1 cellular context compared by ENCODE assay signal in the genomic region with DNA sequence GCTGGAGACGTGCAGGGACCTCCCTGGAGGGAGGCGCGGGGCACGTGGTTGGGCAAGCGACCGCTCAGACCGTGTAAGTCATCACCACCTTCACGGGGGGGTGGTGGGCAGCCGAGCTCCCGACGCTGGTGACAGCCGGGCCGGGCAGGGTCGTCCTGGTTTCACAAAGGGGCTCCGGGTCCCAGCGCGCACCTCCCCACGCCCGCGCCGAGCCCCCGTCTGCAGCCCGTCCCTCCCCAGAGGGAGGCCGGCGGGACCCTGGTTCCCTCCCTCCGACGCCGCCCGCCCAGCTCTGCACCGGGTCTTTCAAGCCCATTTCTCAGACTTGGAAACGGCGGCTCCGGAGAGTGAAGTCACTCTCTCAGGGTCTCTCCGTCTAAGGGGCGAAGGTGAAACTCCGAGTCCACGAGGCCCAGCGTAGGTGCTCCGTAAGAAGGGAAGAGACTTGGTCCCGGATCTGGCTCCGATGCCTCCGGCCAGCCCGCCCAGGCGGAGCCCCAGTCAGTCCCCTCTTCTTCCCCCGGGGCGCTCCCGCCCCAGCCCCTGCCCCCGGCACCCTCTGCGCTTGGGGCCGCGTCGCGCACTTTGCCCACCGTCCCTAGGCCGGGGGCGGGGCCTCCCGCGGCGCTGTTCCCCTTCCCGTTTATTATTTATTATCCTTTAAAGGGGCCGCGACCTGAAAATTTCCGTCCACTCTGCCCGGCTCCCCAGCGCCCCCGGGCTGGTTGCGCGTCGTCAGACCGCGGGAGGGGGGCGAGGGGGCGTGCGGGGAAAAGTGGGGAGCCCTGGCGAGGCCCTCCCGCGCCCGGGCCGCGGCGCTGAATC.
TF ChIP-seq lines count a peak whose summit lies in the region.

No MANE protein-coding gene starts in this region.

TF ChIP-seq in HepG2, 621 proteins besides CTCF, POLR2A, EP300 and RAD21 (continued from another document and continues in another):
- TF ChIP-seq USF2 (IDR thresholded peaks at IDR 0.05; ENCODE audit: low read depth, low read length) (peak; percentile 32; the same call in 1 of the 2 replicates), USF2 (CRISPR knock-in tag; IDR thresholded peaks at IDR 0.05; ENCODE audit: borderline replicate concordance) (peak; percentile 44; the same call in 1 of the 2 replicates), KLF6 (CRISPR knock-in tag; IDR thresholded peaks at IDR 0.05) (peak; percentile 59; the same call in 1 of the 2 replicates), IRF9 (CRISPR knock-in tag; IDR thresholded peaks at IDR 0.05; ENCODE audit: borderline replicate concordance) (peak; percentile 46; the same call in 1 of the 2 replicates), NONO (IDR thresholded peaks at IDR 0.05) (no peak), NONO (CRISPR knock-in tag; conservative IDR thresholded peaks at IDR 0.05) (peak; percentile 57), FOXA3 (CRISPR knock-in tag; IDR thresholded peaks at IDR 0.05) (peak; percentile 24; the same call in 1 of the 2 replicates), ZFP82 (CRISPR knock-in tag; IDR thresholded peaks at IDR 0.05; ENCODE audit: borderline replicate concordance) (peak; percentile 28; the same call in 1 of the 2 replicates), MXI1 (IDR thresholded peaks at IDR 0.05; ENCODE audit: borderline replicate concordance, low read depth, low read length) (peak; percentile 89; the same call in 1 of the 3 replicates), RARA (CRISPR knock-in tag; IDR thresholded peaks at IDR 0.05) (no peak), NFKB2 (CRISPR knock-in tag; IDR thresholded peaks at IDR 0.05; ENCODE audit: borderline replicate concordance) (peak; percentile 75; the same call in 1 of the 2 replicates), ZNF850 (CRISPR knock-in tag; conservative IDR thresholded peaks at IDR 0.05) (no peak), ZBTB34 (CRISPR knock-in tag; IDR thresholded peaks at IDR 0.05) (no peak), ZNF580 (CRISPR knock-in tag; IDR thresholded peaks at IDR 0.05; ENCODE audit: borderline replicate concordance, low read depth) (peak; percentile 75), ZBTB26 (CRISPR knock-in tag; IDR thresholded peaks at IDR 0.05; ENCODE audit: borderline replicate concordance) (peak; percentile 45; the same call in 1 of the 2 replicates), ZBTB20 (CRISPR knock-in tag; IDR thresholded peaks at IDR 0.05; ENCODE audit: borderline replicate concordance, low read depth) (no peak), KLF11 (CRISPR knock-in tag; IDR thresholded peaks at IDR 0.05) (no peak), SP1 (IDR thresholded peaks at IDR 0.05) (no peak), SP1 (CRISPR knock-in tag; IDR thresholded peaks at IDR 0.05) (peak; percentile 46), NR2F6 (IDR thresholded peaks at IDR 0.05) (no peak), NR2F6 (CRISPR knock-in tag; IDR thresholded peaks at IDR 0.05) (peak; percentile 16; the same call in 1 of the 2 replicates), SP2 (CRISPR knock-in tag; IDR thresholded peaks at IDR 0.05) (no peak), ZNF136 (CRISPR knock-in tag; IDR thresholded peaks at IDR 0.05; ENCODE audit: low read depth) (no peak), MED13 (CRISPR knock-in tag; IDR thresholded peaks at IDR 0.05) (no peak; the same call in 1 of the 2 replicates), KDM6A (CRISPR knock-in tag; IDR thresholded peaks at IDR 0.05; ENCODE audit: low read depth) (no peak), ZNF235 (CRISPR knock-in tag; IDR thresholded peaks at IDR 0.05; ENCODE audit: borderline replicate concordance) (peak; percentile 24; the same call in 1 of the 2 replicates), TARDBP (CRISPR knock-in tag; IDR thresholded peaks at IDR 0.05) (no peak), PHF21A (CRISPR knock-in tag; IDR thresholded peaks at IDR 0.05) (peak; percentile 48; the same call in 1 of the 2 replicates), TMF1 (CRISPR knock-in tag; IDR thresholded peaks at IDR 0.05; ENCODE audit: low read depth) (0 out of 2 replicates have a peak, but pooled peaks have one; percentile 22), NFYB (CRISPR knock-in tag; IDR thresholded peaks at IDR 0.05) (no peak), SOX6 (IDR thresholded peaks at IDR 0.05) (no peak), SOX6 (CRISPR knock-in tag; IDR thresholded peaks at IDR 0.05) (0 out of 2 replicates have a peak, but pooled peaks have one; percentile 9), ZNF292 (CRISPR knock-in tag; IDR thresholded peaks at IDR 0.05; ENCODE audit: borderline replicate concordance, low read depth) (no peak), ETV6 (CRISPR knock-in tag; conservative IDR thresholded peaks at IDR 0.05) (no peak), GZF1 (CRISPR knock-in tag; IDR thresholded peaks at IDR 0.05) (no peak), ZNF780A (CRISPR knock-in tag; IDR thresholded peaks at IDR 0.05) (no peak), BATF2 (CRISPR knock-in tag; IDR thresholded peaks at IDR 0.05) (0 out of 2 replicates have a peak, but pooled peaks have one; percentile 35), ZNF230 (CRISPR knock-in tag; IDR thresholded peaks at IDR 0.05) (0 out of 2 replicates have a peak, but pooled peaks have one; percentile 56), FOXA1 (IDR thresholded peaks at IDR 0.05) (no peak), FOXA1 (CRISPR knock-in tag; IDR thresholded peaks at IDR 0.05) (no peak), SNAI1 (CRISPR knock-in tag; IDR thresholded peaks at IDR 0.05; ENCODE audit: borderline replicate concordance) (0 out of 2 replicates have a peak, but pooled peaks have one; percentile 43), HNRNPL (IDR thresholded peaks at IDR 0.05; ENCODE audit: low read depth, low read length) (0 out of 2 replicates have a peak, but pooled peaks have one; percentile 26), ZNF687 (CRISPR knock-in tag; IDR thresholded peaks at IDR 0.05) (peak; percentile 92)
- TF ChIP-seq, protein P1, sequence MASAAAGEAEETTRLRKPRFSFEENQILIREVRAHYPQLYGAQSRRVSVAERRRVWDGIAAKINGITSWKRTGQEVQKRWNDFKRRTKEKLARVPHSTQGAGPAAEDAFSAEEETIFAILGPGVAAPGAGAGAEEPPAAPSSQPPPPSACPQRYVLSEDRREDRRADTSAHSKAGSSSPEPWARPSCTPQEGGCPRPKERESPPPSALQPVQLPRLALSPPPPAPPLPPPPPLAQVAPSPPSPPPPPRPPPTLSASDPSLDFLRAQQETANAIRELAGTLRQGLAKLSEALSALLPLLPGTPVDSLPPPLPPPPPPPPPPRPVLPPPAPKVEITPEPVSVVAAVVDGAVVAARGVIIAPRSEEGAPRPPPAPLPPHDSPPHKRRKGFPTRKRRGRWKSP (CRISPR knock-in tag; IDR thresholded peaks at IDR 0.05) = no peak
- TF ChIP-seq, protein P2, sequence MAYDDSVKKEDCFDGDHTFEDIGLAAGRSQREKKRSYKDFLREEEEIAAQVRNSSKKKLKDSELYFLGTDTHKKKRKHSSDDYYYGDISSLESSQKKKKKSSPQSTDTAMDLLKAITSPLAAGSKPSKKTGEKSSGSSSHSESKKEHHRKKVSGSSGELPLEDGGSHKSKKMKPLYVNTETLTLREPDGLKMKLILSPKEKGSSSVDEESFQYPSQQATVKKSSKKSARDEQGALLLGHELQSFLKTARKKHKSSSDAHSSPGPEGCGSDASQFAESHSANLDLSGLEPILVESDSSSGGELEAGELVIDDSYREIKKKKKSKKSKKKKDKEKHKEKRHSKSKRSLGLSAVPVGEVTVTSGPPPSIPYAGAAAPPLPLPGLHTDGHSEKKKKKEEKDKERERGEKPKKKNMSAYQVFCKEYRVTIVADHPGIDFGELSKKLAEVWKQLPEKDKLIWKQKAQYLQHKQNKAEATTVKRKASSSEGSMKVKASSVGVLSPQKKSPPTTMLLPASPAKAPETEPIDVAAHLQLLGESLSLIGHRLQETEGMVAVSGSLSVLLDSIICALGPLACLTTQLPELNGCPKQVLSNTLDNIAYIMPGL (CRISPR knock-in tag; IDR thresholded peaks at IDR 0.05; ENCODE audit: borderline replicate concordance in 1 of 2, low read depth in 1 of 2) = peak; percentile 48 to 54; a peak in 3 of 4 replicates
- TF ChIP-seq, protein P3, sequence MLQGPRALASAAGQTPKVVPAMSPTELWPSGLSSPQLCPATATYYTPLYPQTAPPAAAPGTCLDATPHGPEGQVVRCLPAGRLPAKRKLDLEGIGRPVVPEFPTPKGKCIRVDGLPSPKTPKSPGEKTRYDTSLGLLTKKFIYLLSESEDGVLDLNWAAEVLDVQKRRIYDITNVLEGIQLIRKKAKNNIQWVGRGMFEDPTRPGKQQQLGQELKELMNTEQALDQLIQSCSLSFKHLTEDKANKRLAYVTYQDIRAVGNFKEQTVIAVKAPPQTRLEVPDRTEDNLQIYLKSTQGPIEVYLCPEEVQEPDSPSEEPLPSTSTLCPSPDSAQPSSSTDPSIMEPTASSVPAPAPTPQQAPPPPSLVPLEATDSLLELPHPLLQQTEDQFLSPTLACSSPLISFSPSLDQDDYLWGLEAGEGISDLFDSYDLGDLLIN (CRISPR knock-in tag; IDR thresholded peaks at IDR 0.05; ENCODE audit: borderline replicate concordance) = peak; percentile 59; the same call in 1 of the 2 replicates
